Comparison of ENCODE assay signal across 19 cellular contexts in genomic region chr12:78963439-78964222, GRCh38.
DNase-seq lines count a peak whose midpoint lies in the region; ATAC-seq and TF ChIP-seq lines count a peak whose summit lies in the region.
"Had no signal": no experiment of that assay in that cellular context is flagged by ENCODE, and none has a peak within 500 bp of the region (broad histone marks: within the 10 kb centered on the region; RNA-seq: fewer than 3 reads in every experiment).

No MANE protein-coding gene starts in this region.

- DNase-seq in EH (ENCODE audit: low read depth) (peak; percentile 36), astrocyte of the spinal cord (ENCODE audit: low read depth, low spot score) (peak; percentile 36), myocyte (ENCODE audit: low read depth) (peak; percentile 72), germinal center (ENCODE audit: low spot score) (no peak), LoVo (ENCODE audit: low spot score) (no peak), glutamatergic neuron (no peak)
- DNase-seq in activated T-cell treated with anti-CD3 and anti-CD28 coated beads, Interleukin-2, amount 50 U/mL, for 72 hours: no peak
- DNase-seq: activated naive CD4-positive, alpha-beta T cell treated with anti-CD3 and anti-CD28 coated beads, Interleukin-2, amount 50 U/mL, for 16 hours; heart right ventricle; Kasumi-1; NCI-H1694; NCI-H526 treated with DMSO at 0.1 percent for 48 hours; spleen; uterus had no signal

- TF ChIP-seq EP300 in Ishikawa (IDR thresholded peaks at IDR 0.05; ENCODE audit: borderline replicate concordance): no peak

- no peak for TF ChIP-seq RAD21 in Ishikawa (IDR thresholded peaks at IDR 0.05; ENCODE audit: low read depth)

- H3K9me3 Mint-ChIP-seq in activated T-cell treated with anti-CD3 and anti-CD28 coated beads, Interleukin-2, amount 50 U/mL, for 72 hours: peaks cover 5 to 9% of the 10 kb centered on the region in 2 donors
- no peaks in the 10 kb centered on the region for H3K9me3 Mint-ChIP-seq in glutamatergic neuron (ENCODE audit: unreplicated experiment)

- H3K36me3 Mint-ChIP-seq in activated T-cell treated with anti-CD3 and anti-CD28 coated beads, Interleukin-2, amount 50 U/mL, for 72 hours (ENCODE audit: insufficient read depth in 2 of 2): no peaks in the 10 kb centered on the region
- no peaks in the 10 kb centered on the region for H3K36me3 Mint-ChIP-seq in glutamatergic neuron (ENCODE audit: unreplicated experiment)

- H3K4me3 Mint-ChIP-seq in activated T-cell treated with anti-CD3 and anti-CD28 coated beads, Interleukin-2, amount 50 U/mL, for 72 hours: no peak overlapping the region
- no peak overlapping the region for H3K4me3 Mint-ChIP-seq in glutamatergic neuron (ENCODE audit: unreplicated experiment)
- H3K4me3 Mint-ChIP-seq: stimulated activated naive CD8-positive, alpha-beta T cell treated with anti-CD3 and anti-CD28 coated beads, Interleukin-15, Interleukin-2, amounts not matched to agents 100 ng/mL and 50 ng/mL, for 24 hours; T-helper 2 cell treated with Interferon-gamma antibody and Interleukin-4, amounts not matched to agents 5 μg/mL and 100 μg/mL, for 36 hours had no signal

- in situ Hi-C loops in astrocyte of the spinal cord (cut with HindIII; ENCODE audit: low sequenced_read_pairs): no loop called here

- H3K27me3 Mint-ChIP-seq in activated T-cell treated with anti-CD3 and anti-CD28 coated beads, Interleukin-2, amount 50 U/mL, for 72 hours (ENCODE audit: low read depth): no peaks in the 10 kb centered on the region
- H3K27me3 Mint-ChIP-seq in glutamatergic neuron (ENCODE audit: unreplicated experiment): no peaks in the 10 kb centered on the region
- H3K27me3 Mint-ChIP-seq: stimulated activated naive CD8-positive, alpha-beta T cell treated with anti-CD3 and anti-CD28 coated beads, Interleukin-15, Interleukin-2, amounts not matched to agents 100 ng/mL and 50 ng/mL, for 24 hours had no signal

- H3K4me1 Mint-ChIP-seq in activated T-cell treated with anti-CD3 and anti-CD28 coated beads, Interleukin-2, amount 50 U/mL, for 72 hours (ENCODE audit: low read depth): no peaks in the 10 kb centered on the region
- no peaks in the 10 kb centered on the region for H3K4me1 Mint-ChIP-seq in glutamatergic neuron (ENCODE audit: low read depth, unreplicated experiment)

- H3K27ac Mint-ChIP-seq in activated T-cell treated with anti-CD3 and anti-CD28 coated beads, Interleukin-2, amount 50 U/mL, for 72 hours: no peak overlapping the region
- H3K27ac Mint-ChIP-seq in glutamatergic neuron (ENCODE audit: unreplicated experiment): no peak overlapping the region
- H3K27ac Mint-ChIP-seq: stimulated activated naive CD8-positive, alpha-beta T cell treated with anti-CD3 and anti-CD28 coated beads, Interleukin-15, Interleukin-2, amounts not matched to agents 100 ng/mL and 50 ng/mL, for 24 hours; T-helper 2 cell treated with Interferon-gamma antibody and Interleukin-4, amounts not matched to agents 5 μg/mL and 100 μg/mL, for 36 hours had no signal

- no peak for ATAC-seq in activated T-cell treated with anti-CD3 and anti-CD28 coated beads, Interleukin-2, amount 50 U/mL, for 72 hours (replicated peaks in 1 of 2)
- ATAC-seq: heart right ventricle had no signal

- TF ChIP-seq CTCF in astrocyte of the spinal cord (IDR thresholded peaks at IDR 0.05; ENCODE audit: low read depth, low read length) (no peak), glutamatergic neuron (IDR thresholded peaks at IDR 0.05; ENCODE audit: partially characterized antibody, unreplicated experiment) (no peak)

- no peak overlapping the region for H3K4me3 ChIP-seq in astrocyte of the spinal cord (ENCODE audit: low read depth, low read length)
- H3K4me3 ChIP-seq: BLaER1 treated with 17β-estradiol and CSF1 and Interleukin-3, amounts not matched to agents 10 nM and 100 nM; cardiac muscle cell; heart right ventricle; spleen; uterus had no signal

TF ChIP-seq in Ishikawa, 13 proteins besides CTCF, POLR2A, EP300 and RAD21:
- 0 out of 2 replicates have a peak, but pooled peaks have one; percentile 6 for TF ChIP-seq TEAD4 (IDR thresholded peaks at IDR 0.05)
- no peak for TF ChIP-seq YY1 (IDR thresholded peaks at IDR 0.05; ENCODE audit: low read depth)

Comparison
In these comparisons a context has a peak if more than half of its experiments do, and no peak if none do; other contexts are left out.
1. DNase-seq: peak in EH (single experiment), astrocyte of the spinal cord (single experiment) and myocyte (single experiment); none in activated T-cell treated with anti-CD3 and anti-CD28 coated beads, Interleukin-2, amount 50 U/mL, for 72 hours (0 of 2), germinal center (single experiment), LoVo (single experiment) and glutamatergic neuron (single experiment).